8 cellular contexts compared by ENCODE assay signal in the genomic region with DNA sequence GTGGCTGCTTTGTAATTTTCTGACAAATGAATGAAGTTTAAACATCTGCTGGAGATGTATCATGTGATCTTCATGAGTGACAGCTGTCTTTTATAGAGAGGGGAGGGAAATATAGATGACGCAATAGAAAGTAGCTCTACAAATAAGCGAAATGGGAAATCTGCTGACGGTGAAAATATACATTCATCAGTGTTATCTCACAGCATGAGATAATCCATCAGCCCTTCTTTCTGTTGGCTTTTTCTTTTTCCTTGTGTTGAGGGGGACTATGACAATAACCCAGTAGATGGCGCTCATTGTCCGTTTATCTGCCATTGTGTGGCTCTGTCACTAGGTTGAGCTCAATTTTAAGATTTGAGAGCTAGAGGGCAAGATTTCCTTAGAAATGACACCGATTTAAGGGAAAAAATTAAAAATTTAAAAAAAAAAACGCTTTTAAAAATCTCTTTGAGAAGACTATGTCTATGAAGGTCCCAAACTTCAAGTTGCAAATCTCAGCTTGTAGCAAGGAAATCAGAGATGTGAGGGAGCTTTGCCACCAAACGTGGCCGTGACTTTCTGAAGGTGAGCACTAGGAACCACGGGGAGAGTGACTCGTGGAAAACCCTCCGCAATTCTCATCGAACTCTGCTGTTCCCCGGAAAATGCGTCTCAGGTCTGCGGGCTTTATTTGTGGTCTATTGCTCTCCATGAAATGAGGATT.
DNase-seq lines count a peak whose midpoint lies in the region; ATAC-seq and TF ChIP-seq lines count a peak whose summit lies in the region.

No MANE protein-coding gene starts in this region.

- WGBS in right cardiac atrium: 44% methylated on average over 16 of the region's 16 CpGs
- WGBS in smooth muscle cell (ENCODE audit: low lambda C conversion rate): 47% methylated on average over 16 of the region's 16 CpGs

- H3K79me2 ChIP-seq in smooth muscle cell (ENCODE audit: low read depth): no peaks in the 10 kb centered on the region

- H3K27me3 ChIP-seq in right cardiac atrium (ENCODE audit: control insufficient read depth, insufficient read depth): no peaks in the 10 kb centered on the region
- peaks cover 13% of the 10 kb centered on the region for H3K27me3 ChIP-seq in smooth muscle cell (ENCODE audit: low read depth)

- H3F3A ChIP-seq in smooth muscle cell (ENCODE audit: low read depth): no peaks in the 10 kb centered on the region

- no peaks in the 10 kb centered on the region for H4K20me1 ChIP-seq in smooth muscle cell (ENCODE audit: low read depth)

- TF ChIP-seq CTCF in smooth muscle cell (IDR thresholded peaks at IDR 0.05; ENCODE audit: borderline replicate concordance, insufficient read depth, poor library complexity, severe bottlenecking): peak; percentile 91

- H3K9me3 ChIP-seq in right cardiac atrium (ENCODE audit: control insufficient read depth, low read length) (no peaks in the 10 kb centered on the region), smooth muscle cell (replicated peaks; ENCODE audit: low read depth) (no peaks in the 10 kb centered on the region)

- no peak overlapping the region for H2AFZ ChIP-seq in smooth muscle cell (ENCODE audit: low read depth)

- H3K4me1 ChIP-seq in right cardiac atrium (ENCODE audit: control insufficient read depth, insufficient read depth, low read length) (no peaks in the 10 kb centered on the region), smooth muscle cell (ENCODE audit: low read depth) (no peaks in the 10 kb centered on the region)

- no peak overlapping the region for H3K9ac ChIP-seq in smooth muscle cell (ENCODE audit: low read depth)

- DNase-seq in GM03348 (ENCODE audit: low spot score) (peak; percentile 87), KG1 (lab: John Stamatoyannopoulos, UW) (peak; percentile 70), SHP77 treated with DMSO at 0.1 percent for 48 hours (lab: John Stamatoyannopoulos, UW) (peak; percentile 37), anterior cingulate cortex (lab: John Stamatoyannopoulos, UW) (peak in 35 of 58 donors; percentile 2 to 79 (median 31)), right cardiac atrium (no peak), smooth muscle cell (lab: John Stamatoyannopoulos, UW; ENCODE audit: unreplicated experiment) (no peak)

- intact Hi-C loops in right cardiac atrium (cut with DNase I): loop anchor here (2.0 to 10.0 kb wide), 7 partner anchors 97 to 1779 kb away; no protein-coding TSS in a partner anchor

- H3K27ac ChIP-seq in right cardiac atrium (ENCODE audit: low read length) (no peak overlapping the region), smooth muscle cell (ENCODE audit: low read depth) (no peak overlapping the region)

- H3K4me2 ChIP-seq in smooth muscle cell: no peak overlapping the region

- H3K36me3 ChIP-seq in smooth muscle cell (ENCODE audit: low read depth): no peaks in the 10 kb centered on the region

- H3K4me3 ChIP-seq in right cardiac atrium (ENCODE audit: low read length) (no peak overlapping the region), smooth muscle cell (no peak overlapping the region)

- ATAC-seq in GM21529 (IDR thresholded peaks at IDR 0.05; ENCODE audit: unreplicated experiment) (peak; percentile 77), right cardiac atrium (peak; percentile 73 to 78), GM21381 (IDR thresholded peaks at IDR 0.05; ENCODE audit: unreplicated experiment) (no peak)

Comparison
In these comparisons a context has a peak if more than half of its experiments do, and no peak if none do; other contexts are left out.
1. DNase-seq: peak in GM03348 (single experiment), KG1 (single experiment), SHP77 treated with DMSO at 0.1 percent for 48 hours (single experiment) and anterior cingulate cortex (35 of 58); none in right cardiac atrium (0 of 3) and smooth muscle cell (single experiment).